Comparison of ENCODE assay signal across 24 cellular contexts in genomic region chr10:81146436-81146835, GRCh38.
DNase-seq lines count a peak whose midpoint lies in the region; ATAC-seq, FAIRE-seq and TF ChIP-seq lines count a peak whose summit lies in the region.
"Had no signal": no experiment of that assay in that cellular context is flagged by ENCODE, and none has a peak within 500 bp of the region (broad histone marks: within the 10 kb centered on the region; RNA-seq: fewer than 3 reads in every experiment).

No MANE protein-coding gene starts in this region.

- H3K56ac ChIP-seq in H9 (ENCODE audit: insufficient read length, low read depth, low read length): no peak overlapping the region
- no peak overlapping the region for H3K56ac ChIP-seq in H1 (replicated peaks; ENCODE audit: insufficient read length, low read depth, low read length)

- no CpG with 5 or more reads among the region's 3 CpGs for WGBS in H9 (ENCODE audit: extremely low coverage, insufficient read length, low lambda C conversion rate)
- WGBS in H1 (ENCODE audit: extremely low coverage in 1 of 2, insufficient coverage in 1 of 2, insufficient read length in 1 of 2, insufficient replicate concordance in 2 of 2, low coverage in 1 of 2, low lambda C conversion rate in 2 of 2, missing lambda C conversion rate in 1 of 2), 2 experiments: 93% methylated on average over 3 of the region's 3 CpGs; no CpG with 5 or more reads in 1 of the 2 experiments

- H2AFZ ChIP-seq in H9 (ENCODE audit: low read length) (no peak overlapping the region), PC-9 (0 out of 2 replicates have a peak overlapping the region, but pooled peaks have one; percentile 36), H1 (ENCODE audit: low read length) (0 out of 2 replicates have a peak overlapping the region, but pooled peaks have one; percentile 68)

- no peaks in the 10 kb centered on the region for H4K20me1 ChIP-seq in H9 (ENCODE audit: control insufficient read depth, insufficient read depth, insufficient read length)
- H4K20me1 ChIP-seq in PC-9 (ENCODE audit: insufficient read depth): no peaks in the 10 kb centered on the region
- no peaks in the 10 kb centered on the region for H4K20me1 ChIP-seq in H1 (replicated peaks in 1 of 2; ENCODE audit: control insufficient read depth in 1 of 2, insufficient read depth in 2 of 2, low read length in 2 of 2)
- H4K20me1 ChIP-seq: BLaER1 had no signal

- H3K27me3 Mint-ChIP-seq in H9 (ENCODE audit: low read depth): no peaks in the 10 kb centered on the region
- H3K27me3 Mint-ChIP-seq: CD4-positive, alpha-beta memory T cell; CD4-positive, CD25-positive, alpha-beta regulatory T cell; CD8-positive, alpha-beta memory T cell had no signal

- H3K23ac ChIP-seq in H9 (ENCODE audit: insufficient read length, low read depth, low read length) (no peak overlapping the region), H1 (ENCODE audit: insufficient read length) (no peak overlapping the region)

- CTCF ChIA-PET in PC-9 (lab: Charles Lee) (no interaction called here), H1 (lab: Charles Lee; ENCODE audit: partially characterized antibody) (interaction anchor here (1.4 to 1.5 kb wide), 2 partner anchors 33 to 38 kb away, joined by 5 read pairs; no protein-coding TSS in a partner anchor)

- no peak overlapping the region for H2BK15ac ChIP-seq in H9 (ENCODE audit: low read depth, low read length)
- H2BK15ac ChIP-seq in H1 (ENCODE audit: low read length): no peak overlapping the region

- H3K4me1 Mint-ChIP-seq in H9: no peaks in the 10 kb centered on the region
- H3K4me1 Mint-ChIP-seq: CD14-positive monocyte; CD4-positive, alpha-beta memory T cell; CD4-positive, CD25-positive, alpha-beta regulatory T cell; CD8-positive, alpha-beta memory T cell had no signal

- no peak for TF ChIP-seq POLR2A in H1 (IDR thresholded peaks at IDR 0.05; ENCODE audit: control extremely low read depth in 1 of 2, low read depth in 2 of 2, low read length in 2 of 2)

- no peak overlapping the region for H3K9ac ChIP-seq in H9 (ENCODE audit: extremely low read depth, insufficient read length, low read length)
- H3K9ac ChIP-seq in H1 (replicated peaks in 1 of 4; ENCODE audit: extremely low read depth in 1 of 4, low read depth in 3 of 4, low read length in 3 of 4): no peak overlapping the region
- H3K9ac ChIP-seq: BLaER1 had no signal

- no peak overlapping the region for H3K18ac ChIP-seq in H9 (ENCODE audit: insufficient read length, low read depth, low read length)
- H3K18ac ChIP-seq in H1 (ENCODE audit: extremely low read depth, low read length): no peak overlapping the region

- intact Hi-C loops in PC-9 (cut with micrococcal nuclease; ENCODE audit: unreplicated experiment): no loop called here

- H4K5ac ChIP-seq in H9 (ENCODE audit: insufficient read length, low read depth, low read length): no peak overlapping the region
- no peak overlapping the region for H4K5ac ChIP-seq in H1 (ENCODE audit: insufficient read length, low read depth, low read length)

- H2BK120ac ChIP-seq in H9 (ENCODE audit: low read depth, low read length, poor library complexity, severe bottlenecking): no peak overlapping the region
- no peak overlapping the region for H2BK120ac ChIP-seq in H1 (replicated peaks; ENCODE audit: low read depth, low read length)

- H3K4me1 ChIP-seq in H9 (ENCODE audit: insufficient read depth, low read length) (no peaks in the 10 kb centered on the region), PC-9 (replicated peaks; ENCODE audit: insufficient read depth) (no peaks in the 10 kb centered on the region), H1 (replicated peaks in 1 of 4; ENCODE audit: control insufficient read depth in 3 of 4, insufficient read depth in 4 of 4, low read length in 3 of 4) (no peaks in the 10 kb centered on the region)
- H3K4me1 ChIP-seq: BE2C, BLaER1 had no signal

- H2BK5ac ChIP-seq in H9 (ENCODE audit: insufficient read length, low read length): no peak overlapping the region
- H2BK5ac ChIP-seq in H1 (ENCODE audit: low read depth, low read length): no peak overlapping the region

- no peaks in the 10 kb centered on the region for H3F3A ChIP-seq in PC-9 (ENCODE audit: insufficient read depth, low read depth)

- H3K9me3 Mint-ChIP-seq in H9: no peaks in the 10 kb centered on the region
- H3K9me3 Mint-ChIP-seq: CD14-positive monocyte had no signal

- DNase-seq in H9 (no peak), PC-9 (no peak), H1 (ENCODE audit: low read depth in 1 of 2, low spot score in 2 of 2) (no peak), OCI-M2 (lab: John Stamatoyannopoulos, UW; ENCODE audit: unreplicated experiment) (no peak), DMS153 (lab: John Stamatoyannopoulos, UW) (no peak)
- DNase-seq: 8988T; ACHN; BE2C; C1 segment of cervical spinal cord; CD4-positive, alpha-beta memory T cell; CD4-positive, CD25-positive, alpha-beta regulatory T cell; CD8-positive, alpha-beta memory T cell; COR-L47; DMS 273 treated with DMSO at 0.1 percent for 48 hours; DMS79 treated with DMSO at 0.1 percent for 48 hours; GF-D8 had no signal

- H3K36me3 ChIP-seq in PC-9 (ENCODE audit: low read depth): no peaks in the 10 kb centered on the region
- no peaks in the 10 kb centered on the region for H3K36me3 ChIP-seq in H1 (ENCODE audit: control insufficient read depth in 2 of 4, insufficient read depth in 4 of 4, low read length in 3 of 4)
- H3K36me3 ChIP-seq: BE2C, BLaER1 had no signal

- H3K4ac ChIP-seq in H9 (ENCODE audit: low read depth, low read length) (no peak overlapping the region), H1 (replicated peaks; ENCODE audit: insufficient read length, low read depth, low read length) (no peak overlapping the region)

- H3T11ph ChIP-seq in H9 (ENCODE audit: low read length): no peak overlapping the region

- peaks cover 10% of the 10 kb centered on the region; the same call in 1 of the 2 replicates for H3K9me2 ChIP-seq in PC-9 (ENCODE audit: insufficient read depth)

- H2BK20ac ChIP-seq in H9 (ENCODE audit: low read depth, low read length, poor library complexity, severe bottlenecking): no peak overlapping the region
- H2BK20ac ChIP-seq in H1 (ENCODE audit: low read length): no peak overlapping the region

- no peak overlapping the region for H2AK5ac ChIP-seq in H9 (ENCODE audit: insufficient read length, low read length)
- H2AK5ac ChIP-seq in H1 (ENCODE audit: low read depth, low read length): no peak overlapping the region

- peak overlapping the region in 2 of 3 experiments; percentile 40 to 90; a peak in 3 of 7 replicates for H3K27ac Mint-ChIP-seq in H9
- H3K27ac Mint-ChIP-seq: CD14-positive monocyte; CD4-positive, alpha-beta memory T cell; CD4-positive, CD25-positive, alpha-beta regulatory T cell; CD8-positive, alpha-beta memory T cell had no signal

- H3K4me3 ChIP-seq in PC-9: no peak overlapping the region
- H3K4me3 ChIP-seq in H1 (ENCODE audit: extremely low read depth in 1 of 4, insufficient read depth in 2 of 4, low read depth in 3 of 4, low read length in 4 of 4): no peak overlapping the region
- H3K4me3 ChIP-seq: BLaER1 had no signal

- no peak for TF ChIP-seq EP300 in H1 (IDR thresholded peaks at IDR 0.05; ENCODE audit: borderline replicate concordance in 1 of 2, low read depth in 2 of 2, low read length in 2 of 2)

- no peak for TF ChIP-seq RAD21 in H1 (IDR thresholded peaks at IDR 0.05 in 1 of 2, conservative IDR thresholded peaks at IDR 0.05 in 1 of 2; ENCODE audit: low read depth in 2 of 2, low read length in 2 of 2)

- no peaks in the 10 kb centered on the region for H3K23me2 ChIP-seq in H9 (ENCODE audit: insufficient read length, low read depth, low read length, poor library complexity, severe bottlenecking)
- H3K23me2 ChIP-seq in H1 (ENCODE audit: low read depth, low read length): no peaks in the 10 kb centered on the region; the same call in 1 of the 2 replicates

- H3K14ac ChIP-seq in H9 (ENCODE audit: insufficient read depth, low read length) (no peak overlapping the region), H1 (ENCODE audit: insufficient read length) (no peak overlapping the region)

- H3K27ac ChIP-seq in H9 (ENCODE audit: insufficient read length, low read depth, low read length): no peak overlapping the region
- H3K27ac ChIP-seq in PC-9: no peak overlapping the region
- no peak overlapping the region for H3K27ac ChIP-seq in H1 (ENCODE audit: low read depth, low read length)
- H3K27ac ChIP-seq: BLaER1 had no signal

- TF ChIP-seq CTCF in H9 (conservative IDR thresholded peaks at IDR 0.05) (no peak), PC-9 (conservative IDR thresholded peaks at IDR 0.05) (no peak), H1 (IDR thresholded peaks at IDR 0.05; ENCODE audit: control extremely low read depth in 1 of 3, insufficient read depth in 1 of 3, low read depth in 1 of 3, low read length in 3 of 3) (no peak)

- H2BK12ac ChIP-seq in H9 (ENCODE audit: insufficient read length, low read depth, low read length) (no peak overlapping the region), H1 (ENCODE audit: low read depth, low read length) (no peak overlapping the region)

- H4K91ac ChIP-seq in H9 (ENCODE audit: insufficient read length, low read depth, low read length) (no peak overlapping the region), H1 (replicated peaks; ENCODE audit: insufficient read length, low read length) (no peak overlapping the region)

- no TSS peak for BruUV-seq in PC-9 (replicated peaks; lab: Mats Ljungman, UMichigan)

- H4K8ac ChIP-seq in H9 (replicated peaks; ENCODE audit: insufficient read length, low read depth, low read length) (no peak overlapping the region), H1 (ENCODE audit: extremely low read depth, insufficient read depth, low read length) (no peak overlapping the region)

- no peak for ATAC-seq in HG02623 (IDR thresholded peaks at IDR 0.05; ENCODE audit: unreplicated experiment)
- no peak for ATAC-seq in GM18868 (IDR thresholded peaks at IDR 0.05; ENCODE audit: unreplicated experiment)

- no peak overlapping the region for H3K4me3 Mint-ChIP-seq in H9
- H3K4me3 Mint-ChIP-seq: CD14-positive monocyte; CD4-positive, alpha-beta memory T cell; CD4-positive, CD25-positive, alpha-beta regulatory T cell; CD8-positive, alpha-beta memory T cell had no signal

- POLR2A ChIA-PET in PC-9 (lab: Charles Lee; ENCODE audit: unreplicated experiment): no interaction called here
- POLR2A ChIA-PET in H1 (lab: Charles Lee; ENCODE audit: partially characterized antibody): no interaction called here

- H3K79me1 ChIP-seq in H9 (ENCODE audit: insufficient read depth, low read depth, low read length, poor library complexity, severe bottlenecking) (no peaks in the 10 kb centered on the region), H1 (ENCODE audit: low read depth, low read length) (no peaks in the 10 kb centered on the region)

- no peak for FAIRE-seq in H1 (lab: Jason Lieb, UNC)
- FAIRE-seq: A204.1, G401.6, GM12892, GM18507 had no signal

- H3K27me3 ChIP-seq in H9 (ENCODE audit: insufficient read depth, low read length): no peaks in the 10 kb centered on the region
- no peaks in the 10 kb centered on the region for H3K27me3 ChIP-seq in PC-9 (ENCODE audit: insufficient read depth, low read depth)
- no peaks in the 10 kb centered on the region for H3K27me3 ChIP-seq in H1 (replicated peaks in 1 of 4; ENCODE audit: control insufficient read depth in 3 of 4, extremely low read depth in 1 of 4, insufficient read depth in 3 of 4, low read length in 3 of 4)
- H3K27me3 ChIP-seq: BE2C, BLaER1 had no signal

- H3K4me2 ChIP-seq in H9 (ENCODE audit: insufficient read depth, insufficient read length, low read length) (no peak overlapping the region), PC-9 (no peak overlapping the region), H1 (ENCODE audit: insufficient read depth in 1 of 2, low read depth in 2 of 2, low read length in 2 of 2) (no peak overlapping the region)
- H3K4me2 ChIP-seq: BLaER1 had no signal

- no peaks in the 10 kb centered on the region for H3K9me3 ChIP-seq in H9 (ENCODE audit: control insufficient read depth, low read depth, low read length)
- no peaks in the 10 kb centered on the region for H3K9me3 ChIP-seq in PC-9 (ENCODE audit: insufficient read depth, low read depth)
- H3K9me3 ChIP-seq in H1 (ENCODE audit: insufficient read depth in 2 of 2, low read depth in 1 of 2, low read length in 1 of 2): no peaks in the 10 kb centered on the region
- H3K9me3 ChIP-seq: BE2C, BLaER1 had no signal

- no peaks in the 10 kb centered on the region for H3K79me2 ChIP-seq in H9 (ENCODE audit: insufficient read depth, low read length)
- H3K79me2 ChIP-seq in PC-9 (ENCODE audit: low read depth): no peaks in the 10 kb centered on the region
- no peaks in the 10 kb centered on the region for H3K79me2 ChIP-seq in H1 (ENCODE audit: control insufficient read depth in 1 of 2, insufficient read depth in 2 of 2, low read length in 2 of 2)

- H3K36me3 Mint-ChIP-seq in H9 (ENCODE audit: insufficient read depth in 1 of 3, low read depth in 3 of 3): no peaks in the 10 kb centered on the region
- H3K36me3 Mint-ChIP-seq: CD14-positive monocyte; CD4-positive, alpha-beta memory T cell; CD4-positive, CD25-positive, alpha-beta regulatory T cell; CD8-positive, alpha-beta memory T cell had no signal
